Comparison of ENCODE assay signal across 9 cellular contexts in the genomic region with DNA sequence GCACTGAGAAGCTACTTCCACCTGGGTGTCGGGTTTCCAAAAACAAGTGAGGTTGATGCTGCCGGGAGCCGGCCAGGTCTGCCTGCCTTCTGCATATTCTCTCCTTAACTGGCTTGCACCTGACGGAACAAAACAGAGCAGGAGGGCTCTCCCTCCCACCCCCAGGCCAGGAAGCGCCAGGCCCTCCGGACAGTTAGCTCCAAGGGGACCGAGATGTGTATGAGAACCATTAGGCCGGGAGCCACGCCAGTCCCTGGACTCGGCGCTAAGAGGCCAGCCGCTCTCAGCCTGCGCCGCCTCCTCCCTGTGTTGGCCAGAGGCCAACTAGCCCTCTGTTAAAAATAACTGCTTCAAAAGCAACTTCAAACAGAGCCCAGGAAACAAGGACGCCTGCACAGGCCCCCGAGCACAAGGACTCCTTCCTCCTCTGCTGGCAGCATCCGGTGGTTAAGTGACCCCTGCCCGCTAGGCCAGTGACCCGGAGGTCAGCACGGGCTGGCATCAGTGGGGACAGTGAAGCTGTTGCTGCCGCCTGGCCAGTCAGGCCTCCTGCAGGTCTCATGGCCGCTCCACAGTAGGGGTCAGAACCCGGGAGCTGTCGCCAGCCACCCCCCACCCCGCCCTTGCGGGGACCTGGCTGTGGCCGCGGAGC.
DNase-seq lines count a peak whose midpoint lies in the region; ATAC-seq and TF ChIP-seq lines count a peak whose summit lies in the region.
"Had no signal": no experiment of that assay in that cellular context is flagged by ENCODE, and none has a peak within 500 bp of the region (broad histone marks: within the 10 kb centered on the region; RNA-seq: fewer than 3 reads in every experiment).

No MANE protein-coding gene starts in this region.

- H3K27ac Mint-ChIP-seq in stimulated activated memory B cell treated with anti-CD40 and anti-IgM and Interleukin-4, amounts not matched to agents 10 μg/mL and 1 μg/mL and 100 μg/mL, for 72 hours, result no peak overlapping the region
- H3K27ac Mint-ChIP-seq in immature natural killer cell, result no peak overlapping the region

- TF ChIP-seq POLR2A in right lobe of liver (IDR thresholded peaks at IDR 0.05), result no peak

- H3K9me3 Mint-ChIP-seq in stimulated activated memory B cell treated with anti-CD40 and anti-IgM and Interleukin-4, amounts not matched to agents 10 μg/mL and 1 μg/mL and 100 μg/mL, for 72 hours, result peaks cover 3% of the 10 kb centered on the region
- H3K9me3 Mint-ChIP-seq in immature natural killer cell, result peaks cover 0 to 3% (median 0%) of the 10 kb centered on the region in 6 donors

- H3K9me3 ChIP-seq in colonic mucosa, result no peaks in the 10 kb centered on the region
- H3K9me3 ChIP-seq in right lobe of liver, result no peaks in the 10 kb centered on the region

- H3K36me3 ChIP-seq in colonic mucosa (no peaks in the 10 kb centered on the region), right lobe of liver (no peaks in the 10 kb centered on the region), urinary bladder (ENCODE audit: insufficient read depth) (no peaks in the 10 kb centered on the region)

- no peak overlapping the region for H3K27ac ChIP-seq in colonic mucosa
- peak overlapping the region in 1 of 3 donors; percentile 9 for H3K27ac ChIP-seq in right lobe of liver
- peak overlapping the region; percentile 14 for H3K27ac ChIP-seq in urinary bladder (ENCODE audit: low read depth)

- H3K4me3 ChIP-seq in colonic mucosa (no peak overlapping the region), right lobe of liver (peak overlapping the region in 1 of 3 donors; percentile 2), urinary bladder (ENCODE audit: low read depth, low read length) (no peak overlapping the region)

- H3K27me3 ChIP-seq in colonic mucosa (no peaks in the 10 kb centered on the region), right lobe of liver (no peaks in the 10 kb centered on the region)

- no peak for TF ChIP-seq CTCF in colonic mucosa (IDR thresholded peaks at IDR 0.05)
- no peak for TF ChIP-seq CTCF in right lobe of liver (IDR thresholded peaks at IDR 0.05)

- peaks cover 10% of the 10 kb centered on the region for H3K4me1 Mint-ChIP-seq in stimulated activated memory B cell treated with anti-CD40 and anti-IgM and Interleukin-4, amounts not matched to agents 10 μg/mL and 1 μg/mL and 100 μg/mL, for 72 hours
- no peaks in the 10 kb centered on the region for H3K4me1 Mint-ChIP-seq in immature natural killer cell

- 17% methylated on average over 18 of the region's 28 CpGs for WGBS in right lobe of liver (ENCODE audit: insufficient coverage, low coverage, low lambda C conversion rate, missing lambda C conversion rate)
- 15% methylated on average over 28 of the region's 28 CpGs for WGBS in urinary bladder

- H3K4me1 ChIP-seq in colonic mucosa (no peaks in the 10 kb centered on the region), right lobe of liver (peaks cover 0 to 7% (median 3%) of the 10 kb centered on the region in 4 donors), urinary bladder (ENCODE audit: insufficient read depth) (no peaks in the 10 kb centered on the region)

- peaks cover 38% of the 10 kb centered on the region for H3K36me3 Mint-ChIP-seq in stimulated activated memory B cell treated with anti-CD40 and anti-IgM and Interleukin-4, amounts not matched to agents 10 μg/mL and 1 μg/mL and 100 μg/mL, for 72 hours
- no peaks in the 10 kb centered on the region for H3K36me3 Mint-ChIP-seq in immature natural killer cell

- peak; percentile 91 to 97 (median 96) for ATAC-seq in right lobe of liver
- no peak for ATAC-seq in stimulated activated memory B cell treated with anti-CD40 and anti-IgM and Interleukin-4, amounts not matched to agents 10 μg/mL and 1 μg/mL and 100 μg/mL, for 72 hours
- no peak for ATAC-seq in HG02970 (IDR thresholded peaks at IDR 0.05; ENCODE audit: low FRiP score, unreplicated experiment)

- DNase-seq in NCI-H1436 (lab: John Stamatoyannopoulos, UW) (peak; percentile 66), NCI-H1436 treated with DMSO at 0.1 percent for 48 hours (lab: John Stamatoyannopoulos, UW) (no peak), colonic mucosa (peak; percentile 42), right lobe of liver (peak; percentile 82 to 88 (median 85)), immature natural killer cell (no peak)
- DNase-seq: activated effector memory CD4-positive, alpha-beta T cell treated with anti-CD3 and anti-CD28 coated beads, Interleukin-2, amount 50 U/mL, for 16 hours had no signal

- H3K4me3 Mint-ChIP-seq in stimulated activated memory B cell treated with anti-CD40 and anti-IgM and Interleukin-4, amounts not matched to agents 10 μg/mL and 1 μg/mL and 100 μg/mL, for 72 hours, result no peak overlapping the region
- H3K4me3 Mint-ChIP-seq in immature natural killer cell, result no peak overlapping the region

- intact Hi-C loops in colonic mucosa (cut with DNase I) (no loop called here), right lobe of liver (cut with DNase I) (loop anchor here in 1 of 2 donors (10.0 kb wide), 1 partner anchor 104 kb away; the partner anchor contains the start of gene ABLIM2)

- no peak overlapping the region for H3K9ac ChIP-seq in colonic mucosa (ENCODE audit: low read depth in 2 of 2, low read length in 2 of 2)

- H3K27me3 Mint-ChIP-seq in stimulated activated memory B cell treated with anti-CD40 and anti-IgM and Interleukin-4, amounts not matched to agents 10 μg/mL and 1 μg/mL and 100 μg/mL, for 72 hours, result peaks cover 55% of the 10 kb centered on the region
- peaks cover 4 to 8% (median 6%) of the 10 kb centered on the region in 3 donors for H3K27me3 Mint-ChIP-seq in immature natural killer cell (ENCODE audit: low read depth in 3 of 3)

Comparison
In these comparisons a context has a peak if more than half of its experiments do, and no peak if none do; other contexts are left out.
1. DNase-seq: peak in NCI-H1436 (single experiment), colonic mucosa (single experiment) and right lobe of liver (3 of 3); none in NCI-H1436 treated with DMSO at 0.1 percent for 48 hours (single experiment) and immature natural killer cell (0 of 3).
2. ATAC-seq: peak in right lobe of liver (4 of 4); none in stimulated activated memory B cell treated with anti-CD40 and anti-IgM and Interleukin-4, amounts not matched to agents 10 μg/mL and 1 μg/mL and 100 μg/mL, for 72 hours (single experiment) and HG02970 (single experiment).